Comparison of ENCODE assay signal across 1 cellular context in the genomic region with DNA sequence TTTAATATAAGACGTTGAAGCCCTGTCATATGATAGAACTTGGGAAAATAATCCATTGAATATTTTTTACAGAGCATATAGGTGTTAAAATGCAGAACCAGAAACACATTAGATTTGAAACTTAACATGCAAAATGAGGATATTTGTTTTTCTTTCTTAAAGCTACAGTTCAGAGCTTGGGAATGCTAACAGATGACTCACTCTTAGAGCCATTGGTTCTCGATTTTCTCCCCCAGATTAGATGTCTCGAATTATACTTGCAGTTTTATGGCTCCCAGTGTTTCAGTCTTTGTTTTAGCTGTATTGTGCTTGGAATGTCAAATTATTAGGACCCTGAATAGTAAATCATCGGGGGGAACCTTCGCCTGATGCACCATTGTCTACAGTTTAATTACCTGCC.
TF ChIP-seq lines count a peak whose summit lies in the region.

No MANE protein-coding gene starts in this region.

TF ChIP-seq in HEK293T, 16 proteins besides CTCF, POLR2A, EP300 and RAD21 (continued from another document):
- TF ChIP-seq NFRKB (IDR thresholded peaks at IDR 0.05) = no peak
- no peak for TF ChIP-seq SUZ12 (IDR thresholded peaks at IDR 0.05)
TF ChIP-seq in HEK293T: peak in this region for 0.
